ENCODE assay signal across 26 cellular contexts in the genomic region with DNA sequence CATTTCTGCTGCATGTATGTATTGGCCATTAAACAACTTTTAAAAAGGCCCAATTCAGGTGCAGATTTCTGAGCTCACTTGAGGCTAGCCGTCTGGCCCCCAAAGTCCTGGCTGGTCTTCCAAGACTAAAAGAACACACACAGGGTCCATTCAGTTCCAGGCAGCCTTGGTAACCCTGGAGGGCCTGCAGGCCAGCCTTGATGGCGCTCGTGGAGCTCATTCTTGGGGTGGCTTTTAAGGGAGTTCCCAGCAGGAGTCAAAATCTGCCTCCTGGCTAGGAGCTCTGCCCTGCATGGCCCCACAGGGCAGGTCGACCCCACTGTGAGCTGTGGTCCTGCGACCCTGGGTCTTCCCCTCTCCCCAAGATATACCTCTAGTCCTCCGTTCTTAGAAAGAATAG. TPM values are rescaled to one million over a fixed set of nuclear protein-coding genes. Genes with fewer than 3 reads are reported as not detected.
DNase-seq lines count a peak whose midpoint lies in the region; ATAC-seq, FAIRE-seq and TF ChIP-seq lines count a peak whose summit lies in the region.
"Had no signal": no experiment of that assay in that cellular context is flagged by ENCODE, and none has a peak within 500 bp of the region (broad histone marks: within the 10 kb centered on the region; RNA-seq: fewer than 3 reads in every experiment).

No MANE protein-coding gene starts in this region.

- in situ Hi-C loops in Panc1 (cut with HindIII; ENCODE audit: low pct_unique_long_range_greater_than_20kb, low sequenced_read_pairs) = no loop called here

- DNase-seq in left ventricle myocardium inferior (no peak), cardiac septum (ENCODE audit: low spot score) (no peak), Panc1 (ENCODE audit: low read depth, low spot score) (no peak), kidney (peak; percentile 37), NCI-H510A treated with DMSO at 0.1 percent for 48 hours (lab: John Stamatoyannopoulos, UW) (no peak), endodermal cell (no peak)
- DNase-seq: activated effector memory CD4-positive, alpha-beta T cell treated with Interleukin-2 at 50 U/mL for 16 hours; activated naive CD8-positive, alpha-beta T cell treated with anti-CD3 and anti-CD28 coated beads, Interleukin-2, amount 50 U/mL, for 24 hours; cortex of kidney; DND-41; NCI-H446 treated with DMSO at 0.1 percent for 48 hours; NCI-H82; stimulated activated CD4-positive, alpha-beta T cell treated with anti-CD3 and anti-CD28 coated beads, Interleukin-15, amount 100 ng/mL, for 24 hours; stimulated activated CD4-positive, alpha-beta T cell treated with anti-CD3 and anti-CD28 coated beads, Interleukin-4, amount 100 ng/mL, for 4 hours; stimulated activated naive B cell treated with anti-CD40 and anti-IgM and Interleukin-4, amounts not matched to agents 10 μg/mL and 1 μg/mL and 100 μg/mL, for 72 hours; upper lobe of right lung had no signal

- no peak overlapping the region for H3K4me3 Mint-ChIP-seq in stimulated activated memory B cell treated with anti-CD40 and anti-IgM and Interleukin-4, amounts not matched to agents 10 μg/mL and 1 μg/mL and 100 μg/mL, for 72 hours
- no peak overlapping the region for H3K4me3 Mint-ChIP-seq in endodermal cell
- H3K4me3 Mint-ChIP-seq: activated naive CD8-positive, alpha-beta T cell treated with anti-CD3 and anti-CD28 coated beads, Interleukin-2, amount 50 U/mL, for 24 hours; stimulated activated naive B cell treated with anti-CD40 and anti-IgM and Interleukin-4, amounts not matched to agents 10 μg/mL and 1 μg/mL and 100 μg/mL, for 72 hours had no signal

- H3K4me3 ChIP-seq in left ventricle myocardium inferior = no peak overlapping the region
- H3K4me3 ChIP-seq in Panc1 (ENCODE audit: low read depth in 2 of 2, low read length in 2 of 2) = no peak overlapping the region
- no peak overlapping the region for H3K4me3 ChIP-seq in kidney (ENCODE audit: low read length in 2 of 2)
- H3K4me3 ChIP-seq in endodermal cell (ENCODE audit: low read length) = no peak overlapping the region
- H3K4me3 ChIP-seq: BLaER1 treated with 17β-estradiol and CSF1 and Interleukin-3, amounts not matched to agents 10 nM and 100 nM; cardiac muscle cell; suprapubic skin; upper lobe of right lung had no signal

- H3K36me3 ChIP-seq in left ventricle myocardium inferior (peaks cover 25% of the 10 kb centered on the region), Panc1 (ENCODE audit: control insufficient read depth, insufficient read depth, low read length) (no peaks in the 10 kb centered on the region), kidney (ENCODE audit: control insufficient read depth in 1 of 2, insufficient read depth in 2 of 2, low read length in 2 of 2) (peaks cover 6 to 14% of the 10 kb centered on the region in 2 donors), endodermal cell (ENCODE audit: control insufficient read depth, insufficient read depth, low read length) (peaks cover 22% of the 10 kb centered on the region)
- H3K36me3 ChIP-seq: cardiac muscle cell had no signal

- no peaks in the 10 kb centered on the region for H3K27me3 ChIP-seq in left ventricle myocardium inferior (ENCODE audit: low read depth)
- H3K27me3 ChIP-seq in Panc1 (ENCODE audit: control insufficient read depth, insufficient read depth, low read length) = no peaks in the 10 kb centered on the region
- H3K27me3 ChIP-seq in endodermal cell (ENCODE audit: control insufficient read depth, insufficient read depth, low read length, poor library complexity, severe bottlenecking) = no peaks in the 10 kb centered on the region
- H3K27me3 ChIP-seq: BLaER1 treated with 17β-estradiol and CSF1 and Interleukin-3, amounts not matched to agents 10 nM and 100 nM; cardiac muscle cell; suprapubic skin; upper lobe of right lung had no signal

- intact Hi-C loops in left ventricle myocardium inferior (cut with micrococcal nuclease) (no loop called here), cardiac septum (cut with DNase I) (no loop called here), Panc1 (cut with micrococcal nuclease; ENCODE audit: unreplicated experiment) (no loop called here), kidney (cut with DNase I) (no loop called here)

- no peaks in the 10 kb centered on the region for H3K9me3 Mint-ChIP-seq in stimulated activated memory B cell treated with anti-CD40 and anti-IgM and Interleukin-4, amounts not matched to agents 10 μg/mL and 1 μg/mL and 100 μg/mL, for 72 hours
- no peaks in the 10 kb centered on the region for H3K9me3 Mint-ChIP-seq in endodermal cell
- H3K9me3 Mint-ChIP-seq: activated naive CD8-positive, alpha-beta T cell treated with anti-CD3 and anti-CD28 coated beads, Interleukin-2, amount 50 U/mL, for 24 hours; stimulated activated naive B cell treated with anti-CD40 and anti-IgM and Interleukin-4, amounts not matched to agents 10 μg/mL and 1 μg/mL and 100 μg/mL, for 72 hours had no signal

- BruUV-seq in Panc1 (replicated peaks; lab: Mats Ljungman, UMichigan) = TSS peak; percentile 45

- no peak for FAIRE-seq in kidney (lab: Jason Lieb, UNC)
- FAIRE-seq: astrocyte, D721Med, GM19239, H1, HTR-8/SVneo had no signal

- no peak for ATAC-seq in Panc1
- ATAC-seq in stimulated activated memory B cell treated with anti-CD40 and anti-IgM and Interleukin-4, amounts not matched to agents 10 μg/mL and 1 μg/mL and 100 μg/mL, for 72 hours = no peak
- ATAC-seq: activated naive CD8-positive, alpha-beta T cell treated with anti-CD3 and anti-CD28 coated beads, Interleukin-2, amount 50 U/mL, for 24 hours; left lobe of liver; stimulated activated naive B cell treated with anti-CD40 and anti-IgM and Interleukin-4, amounts not matched to agents 10 μg/mL and 1 μg/mL and 100 μg/mL, for 72 hours; upper lobe of right lung had no signal

- H3K36me3 Mint-ChIP-seq in stimulated activated memory B cell treated with anti-CD40 and anti-IgM and Interleukin-4, amounts not matched to agents 10 μg/mL and 1 μg/mL and 100 μg/mL, for 72 hours = peaks cover 12% of the 10 kb centered on the region
- H3K36me3 Mint-ChIP-seq in endodermal cell (ENCODE audit: low read depth) = no peaks in the 10 kb centered on the region

- no peak for TF ChIP-seq CTCF in left ventricle myocardium inferior (IDR thresholded peaks at IDR 0.05; ENCODE audit: borderline replicate concordance)
- TF ChIP-seq CTCF in Panc1 (IDR thresholded peaks at IDR 0.05) = no peak
- TF ChIP-seq CTCF in kidney (IDR thresholded peaks at IDR 0.05; ENCODE audit: borderline replicate concordance, extremely low read depth, insufficient read depth) = no peak
- no peak for TF ChIP-seq CTCF in endodermal cell (conservative IDR thresholded peaks at IDR 0.05)

- peaks cover 46% of the 10 kb centered on the region for H3K4me1 Mint-ChIP-seq in stimulated activated memory B cell treated with anti-CD40 and anti-IgM and Interleukin-4, amounts not matched to agents 10 μg/mL and 1 μg/mL and 100 μg/mL, for 72 hours
- peaks cover 15% of the 10 kb centered on the region for H3K4me1 Mint-ChIP-seq in endodermal cell

- H3K9me3 ChIP-seq in left ventricle myocardium inferior (replicated peaks) (no peaks in the 10 kb centered on the region), Panc1 (ENCODE audit: control insufficient read depth, insufficient read depth, low read depth, low read length) (no peaks in the 10 kb centered on the region), kidney (ENCODE audit: control insufficient read depth in 1 of 2, low read length in 2 of 2) (no peaks in the 10 kb centered on the region), endodermal cell (ENCODE audit: control insufficient read depth, low read length) (no peaks in the 10 kb centered on the region)
- H3K9me3 ChIP-seq: BLaER1 treated with 17β-estradiol and CSF1 and Interleukin-3, amounts not matched to agents 10 nM and 100 nM; suprapubic skin; upper lobe of right lung had no signal

- 76 to 89% methylated on average over 3 to 6 of the region's 6 CpGs for WGBS in endodermal cell (ENCODE audit: insufficient coverage in 1 of 2, insufficient read length in 1 of 2), 2 experiments

- CTCF ChIA-PET in Panc1 (lab: Charles Lee) = no interaction called here

- H3K4me1 ChIP-seq in left ventricle myocardium inferior (peaks cover 95% of the 10 kb centered on the region), Panc1 (ENCODE audit: control insufficient read depth, insufficient read depth, low read length) (no peaks in the 10 kb centered on the region), kidney (ENCODE audit: control insufficient read depth in 1 of 2, insufficient read depth in 1 of 2, low read depth in 1 of 2, low read length in 2 of 2) (peaks cover 0 to 13% of the 10 kb centered on the region in 2 donors), endodermal cell (ENCODE audit: control insufficient read depth, insufficient read depth, low read length) (no peaks in the 10 kb centered on the region)

- H3K27me3 Mint-ChIP-seq in stimulated activated memory B cell treated with anti-CD40 and anti-IgM and Interleukin-4, amounts not matched to agents 10 μg/mL and 1 μg/mL and 100 μg/mL, for 72 hours = no peaks in the 10 kb centered on the region
- H3K27me3 Mint-ChIP-seq in endodermal cell (ENCODE audit: insufficient read depth) = no peaks in the 10 kb centered on the region
- H3K27me3 Mint-ChIP-seq: activated naive CD8-positive, alpha-beta T cell treated with anti-CD3 and anti-CD28 coated beads, Interleukin-2, amount 50 U/mL, for 24 hours; stimulated activated naive B cell treated with anti-CD40 and anti-IgM and Interleukin-4, amounts not matched to agents 10 μg/mL and 1 μg/mL and 100 μg/mL, for 72 hours had no signal

- H3K27ac ChIP-seq in left ventricle myocardium inferior (replicated peaks) = peak overlapping the region; percentile 57
- no peak overlapping the region for H3K27ac ChIP-seq in Panc1 (ENCODE audit: low read length)
- no peak overlapping the region for H3K27ac ChIP-seq in kidney (ENCODE audit: low read depth in 2 of 2, low read length in 2 of 2)
- H3K27ac ChIP-seq in endodermal cell (ENCODE audit: low read depth, low read length) = no peak overlapping the region
- H3K27ac ChIP-seq: BLaER1 treated with 17β-estradiol and CSF1 and Interleukin-3, amounts not matched to agents 10 nM and 100 nM; cardiac muscle cell; suprapubic skin; upper lobe of right lung had no signal

- POLR2A ChIA-PET in Panc1 (lab: Charles Lee) = no interaction called here

- peak overlapping the region; percentile 29 for H3K27ac Mint-ChIP-seq in stimulated activated memory B cell treated with anti-CD40 and anti-IgM and Interleukin-4, amounts not matched to agents 10 μg/mL and 1 μg/mL and 100 μg/mL, for 72 hours
- H3K27ac Mint-ChIP-seq in endodermal cell = no peak overlapping the region
- H3K27ac Mint-ChIP-seq: activated naive CD8-positive, alpha-beta T cell treated with anti-CD3 and anti-CD28 coated beads, Interleukin-2, amount 50 U/mL, for 24 hours had no signal

- H3K9ac ChIP-seq in kidney (ENCODE audit: low read length in 2 of 2) (no peak overlapping the region), endodermal cell (ENCODE audit: extremely low read depth, low read length, poor library complexity, severe bottlenecking) (no peak overlapping the region)
- H3K9ac ChIP-seq: BLaER1 treated with 17β-estradiol and CSF1 and Interleukin-3, amounts not matched to agents 10 nM and 100 nM had no signal

RNA-seq across cellular contexts. Expression of a gene that starts 28.8 kb away (rescaled TPM):
- total RNA-seq in left ventricle myocardium inferior = 390 TPM
- total RNA-seq in cardiac septum = 406 TPM
- 241 TPM for total RNA-seq in Panc1 (2021; ENCODE audit: unreplicated experiment)
- 310 TPM for polyA plus RNA-seq in Panc1 (2012; ENCODE audit: insufficient read length)
- 435 TPM for total RNA-seq in kidney
- polyA plus RNA-seq in kidney (ENCODE audit: insufficient read depth, low read depth, low replicate concordance) = 543 TPM
- 100 to 1,000 TPM; 104 to 134 TPM for total RNA-seq in endodermal cell
- 39.4 TPM for polyA plus RNA-seq in endodermal cell (2013, experiment 1 of 2)
- polyA plus RNA-seq in endodermal cell (2013, experiment 2 of 2) = 35.8 TPM

RNA-seq across cellular contexts. Expression of a gene that starts 44.0 kb away (rescaled TPM):
- total RNA-seq in left ventricle myocardium inferior (34.3 TPM), cardiac septum (30.4 TPM), Panc1 (2021; ENCODE audit: unreplicated experiment) (not detected), kidney (31.4 TPM), endodermal cell (10 to 100 TPM in 1 of 2 donors, 1 to 10 TPM in 1; 8.4 to 14.9 TPM)
- 0.91 TPM for polyA plus RNA-seq in Panc1 (2012; ENCODE audit: insufficient read length)
- polyA plus RNA-seq in kidney (ENCODE audit: insufficient read depth, low read depth, low replicate concordance) = 49.9 TPM
- polyA plus RNA-seq in endodermal cell (2013, experiment 1 of 2) = 4.3 TPM
- polyA plus RNA-seq in endodermal cell (2013, experiment 2 of 2) = 6.5 TPM
- total RNA-seq: cardiac muscle cell had no signal
